Comparison of ENCODE assay signal across 8 cellular contexts in genomic region chr16:15445450-15445849, GRCh38.
"Had no signal": no experiment of that assay in that cellular context is flagged by ENCODE, and none has a peak within 500 bp of the region (broad histone marks: within the 10 kb centered on the region; RNA-seq: fewer than 3 reads in every experiment).

No MANE protein-coding gene starts in this region.

- FAIRE-seq: G401.6, GM12878, GM12891, GM12892, GM18507, GM19239 had no signal

- ATAC-seq: GM12878 had no signal

- H3K4me3 ChIP-seq: GM12878 had no signal

- DNase-seq: GDM1, GF-D8 had no signal
